Comparison of ENCODE assay signal across 17 cellular contexts in the genomic region with DNA sequence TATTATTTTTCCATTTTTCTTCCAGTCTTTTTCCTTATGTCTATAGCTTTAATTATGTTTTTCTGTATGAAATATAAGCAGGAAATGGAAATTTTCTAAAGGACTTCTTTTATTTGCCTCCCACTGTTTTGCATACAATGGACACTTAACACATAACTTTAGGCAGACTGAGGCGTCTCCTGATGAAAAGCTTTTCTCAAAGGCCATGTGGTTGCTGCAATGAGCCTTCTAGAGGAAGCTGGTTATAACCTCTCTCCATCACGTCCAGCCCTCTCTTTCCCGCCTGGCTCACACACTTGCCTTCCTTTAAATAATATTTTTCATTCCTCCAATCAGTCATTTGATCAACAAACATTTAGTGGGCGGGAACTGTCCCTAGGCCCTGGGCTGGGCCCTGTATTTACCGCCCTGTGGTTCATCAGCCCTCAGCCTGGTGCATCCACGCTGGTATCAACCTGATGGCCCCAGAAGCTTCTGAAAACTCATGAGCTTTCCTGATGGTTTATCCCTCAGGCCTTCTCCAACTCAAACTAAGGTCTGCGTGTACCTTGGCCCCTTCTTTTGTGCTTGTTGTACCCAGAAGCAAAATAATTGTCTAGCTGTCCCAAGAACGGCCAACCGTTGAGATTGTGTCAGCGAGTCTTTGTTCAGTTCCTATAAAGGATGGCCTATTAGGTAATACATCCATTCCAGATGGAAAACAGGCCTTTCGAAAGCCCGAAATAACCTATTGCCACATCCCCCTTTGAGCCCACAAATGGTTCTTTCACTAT.
DNase-seq lines count a peak whose midpoint lies in the region; ATAC-seq and TF ChIP-seq lines count a peak whose summit lies in the region.
"Had no signal": no experiment of that assay in that cellular context is flagged by ENCODE, and none has a peak within 500 bp of the region (broad histone marks: within the 10 kb centered on the region; RNA-seq: fewer than 3 reads in every experiment).

No MANE protein-coding gene starts in this region.

- H3K4me3 ChIP-seq in right lobe of liver (no peak overlapping the region), tibial nerve (no peak overlapping the region)
- H3K4me3 ChIP-seq: cardiac muscle cell had no signal

- CTCF ChIA-PET in WTC11 (lab: Charles Lee), result no interaction called here

- intact Hi-C loops in right lobe of liver (cut with DNase I), result no loop called here

- no peak for TF ChIP-seq CTCF in right lobe of liver (IDR thresholded peaks at IDR 0.05)
- TF ChIP-seq CTCF in tibial nerve (IDR thresholded peaks at IDR 0.05), result no peak
- no peak for TF ChIP-seq CTCF in WTC11 (IDR thresholded peaks at IDR 0.05)

- no peaks in the 10 kb centered on the region for H3K27me3 Mint-ChIP-seq in T-helper 1 cell treated with Interleukin-12 subunit alpha and Interleukin-12 subunit beta and Interleukin-4 antibody, amounts not matched to agents 30 μg/mL and 1 μg/mL, for 36 hours (ENCODE audit: low read depth)
- H3K27me3 Mint-ChIP-seq in T-helper 17 cell (peaks cover 25% of the 10 kb centered on the region), WTC11 (ENCODE audit: low read depth) (peaks cover 3% of the 10 kb centered on the region; the same call in 1 of the 2 replicates)

- POLR2A ChIA-PET in WTC11 (lab: Charles Lee), result no interaction called here

- peaks cover 0 to 56% (median 11%) of the 10 kb centered on the region in 4 donors for H3K4me1 ChIP-seq in right lobe of liver
- H3K4me1 ChIP-seq in tibial nerve, result peaks cover 0 to 14% (median 0%) of the 10 kb centered on the region in 4 donors

- H3K27me3 ChIP-seq in right lobe of liver, result no peaks in the 10 kb centered on the region
- no peaks in the 10 kb centered on the region for H3K27me3 ChIP-seq in tibial nerve
- H3K27me3 ChIP-seq: cardiac muscle cell had no signal

- peaks cover 38% of the 10 kb centered on the region for H3K4me1 Mint-ChIP-seq in T-helper 1 cell treated with Interleukin-12 subunit alpha and Interleukin-12 subunit beta and Interleukin-4 antibody, amounts not matched to agents 30 μg/mL and 1 μg/mL, for 36 hours (ENCODE audit: low read depth)
- H3K4me1 Mint-ChIP-seq in T-helper 17 cell, result peaks cover 22% of the 10 kb centered on the region
- H3K4me1 Mint-ChIP-seq in WTC11, result no peaks in the 10 kb centered on the region

- H3K4me3 Mint-ChIP-seq in T-helper 1 cell treated with Interleukin-12 subunit alpha and Interleukin-12 subunit beta and Interleukin-4 antibody, amounts not matched to agents 30 μg/mL and 1 μg/mL, for 36 hours, result no peak overlapping the region
- no peak overlapping the region for H3K4me3 Mint-ChIP-seq in T-helper 17 cell
- H3K4me3 Mint-ChIP-seq in WTC11, result no peak overlapping the region
- H3K4me3 Mint-ChIP-seq: activated CD8-positive, alpha-beta T cell treated with anti-CD3 and anti-CD28 coated beads, Interleukin-2, amount 10 ng/mL, durations not matched to agents 7 days and 5 days; neural crest cell had no signal

- H3K36me3 ChIP-seq in right lobe of liver, result no peaks in the 10 kb centered on the region
- no peaks in the 10 kb centered on the region for H3K36me3 ChIP-seq in tibial nerve
- H3K36me3 ChIP-seq: cardiac muscle cell had no signal

- peak in 1 of 2 donors; percentile 81 for TF ChIP-seq EP300 in tibial nerve (IDR thresholded peaks at IDR 0.05)

- ATAC-seq in T-helper 17 cell, result no peak
- ATAC-seq in right lobe of liver, result peak; percentile 15 to 56 (median 24)
- ATAC-seq in HG02678 (IDR thresholded peaks at IDR 0.05; ENCODE audit: unreplicated experiment), result no peak
- no peak for ATAC-seq in WTC11
- ATAC-seq: activated CD8-positive, alpha-beta T cell treated with anti-CD3 and anti-CD28 coated beads, Interleukin-2, amount 10 ng/mL, durations not matched to agents 7 days and 5 days; activated naive CD4-positive, alpha-beta T cell treated with anti-CD3 and anti-CD28 coated beads, Interleukin-2, amount 50 U/mL, for 72 hours; left colon had no signal

- DNase-seq in T-helper 1 cell (no peak), T-helper 17 cell (no peak), right lobe of liver (peak in 1 of 3 donors; percentile 63), tibial nerve (ENCODE audit: low spot score in 2 of 2) (no peak), NCI-H2227 (lab: John Stamatoyannopoulos, UW; ENCODE audit: unreplicated experiment) (no peak), WTC11 (ENCODE audit: low spot score) (no peak)
- DNase-seq: activated CD8-positive, alpha-beta T cell treated with anti-CD3 and anti-CD28 coated beads, Interleukin-2, amount 10 ng/mL, durations not matched to agents 7 days and 5 days; H7; NCI-H345; T1000 had no signal

- WGBS in right lobe of liver (ENCODE audit: insufficient coverage, low coverage, low lambda C conversion rate, missing lambda C conversion rate), result 42% methylated on average over 12 of the region's 12 CpGs
- WGBS in tibial nerve, 2 donors, result 61 to 71% methylated on average over 12 of the region's 12 CpGs

- no peaks in the 10 kb centered on the region for H3K9me3 Mint-ChIP-seq in T-helper 1 cell treated with Interleukin-12 subunit alpha and Interleukin-12 subunit beta and Interleukin-4 antibody, amounts not matched to agents 30 μg/mL and 1 μg/mL, for 36 hours
- H3K9me3 Mint-ChIP-seq in WTC11, result no peaks in the 10 kb centered on the region
- H3K9me3 Mint-ChIP-seq: neural crest cell had no signal

- H3K9me3 ChIP-seq in T-helper 17 cell (ENCODE audit: control insufficient read depth, low read length, poor library complexity, severe bottlenecking) (no peaks in the 10 kb centered on the region), right lobe of liver (no peaks in the 10 kb centered on the region), tibial nerve (no peaks in the 10 kb centered on the region)

- no peak for TF ChIP-seq POLR2A in right lobe of liver (IDR thresholded peaks at IDR 0.05)
- TF ChIP-seq POLR2A in tibial nerve (IDR thresholded peaks at IDR 0.05), result no peak

- peak overlapping the region; percentile 2 for H3K27ac Mint-ChIP-seq in T-helper 1 cell treated with Interleukin-12 subunit alpha and Interleukin-12 subunit beta and Interleukin-4 antibody, amounts not matched to agents 30 μg/mL and 1 μg/mL, for 36 hours
- H3K27ac Mint-ChIP-seq in T-helper 17 cell (peak overlapping the region; percentile 27), WTC11 (no peak overlapping the region)
- H3K27ac Mint-ChIP-seq: activated CD8-positive, alpha-beta T cell treated with anti-CD3 and anti-CD28 coated beads, Interleukin-2, amount 10 ng/mL, durations not matched to agents 7 days and 5 days; activated naive CD4-positive, alpha-beta T cell treated with anti-CD3 and anti-CD28 coated beads, Interleukin-2, amount 50 U/mL, for 72 hours had no signal

- peaks cover 5% of the 10 kb centered on the region for H3K36me3 Mint-ChIP-seq in T-helper 1 cell treated with Interleukin-12 subunit alpha and Interleukin-12 subunit beta and Interleukin-4 antibody, amounts not matched to agents 30 μg/mL and 1 μg/mL, for 36 hours (ENCODE audit: low read depth)
- H3K36me3 Mint-ChIP-seq in T-helper 17 cell (ENCODE audit: low read depth) (no peaks in the 10 kb centered on the region), WTC11 (no peaks in the 10 kb centered on the region)

- H3K27ac ChIP-seq in right lobe of liver (peak overlapping the region in 2 of 3 donors; percentile 28 to 71), tibial nerve (peak overlapping the region in 3 of 4 donors; percentile 60 to 86 (median 61))
- H3K27ac ChIP-seq: 22Rv1, cardiac muscle cell had no signal

TF ChIP-seq in WTC11, 78 proteins besides CTCF, POLR2A, EP300 and RAD21 (continues in another document):
- TF ChIP-seq MXD4 (CRISPR knock-in tag; IDR thresholded peaks at IDR 0.05; ENCODE audit: borderline replicate concordance) (no peak), MLX (CRISPR knock-in tag; IDR thresholded peaks at IDR 0.05) (no peak), GABPB1 (CRISPR knock-in tag; IDR thresholded peaks at IDR 0.05) (no peak)
- TF ChIP-seq, protein P1, sequence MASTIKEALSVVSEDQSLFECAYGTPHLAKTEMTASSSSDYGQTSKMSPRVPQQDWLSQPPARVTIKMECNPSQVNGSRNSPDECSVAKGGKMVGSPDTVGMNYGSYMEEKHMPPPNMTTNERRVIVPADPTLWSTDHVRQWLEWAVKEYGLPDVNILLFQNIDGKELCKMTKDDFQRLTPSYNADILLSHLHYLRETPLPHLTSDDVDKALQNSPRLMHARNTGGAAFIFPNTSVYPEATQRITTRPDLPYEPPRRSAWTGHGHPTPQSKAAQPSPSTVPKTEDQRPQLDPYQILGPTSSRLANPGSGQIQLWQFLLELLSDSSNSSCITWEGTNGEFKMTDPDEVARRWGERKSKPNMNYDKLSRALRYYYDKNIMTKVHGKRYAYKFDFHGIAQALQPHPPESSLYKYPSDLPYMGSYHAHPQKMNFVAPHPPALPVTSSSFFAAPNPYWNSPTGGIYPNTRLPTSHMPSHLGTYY (CRISPR knock-in tag; IDR thresholded peaks at IDR 0.05), result no peak
- TF ChIP-seq, protein P2, sequence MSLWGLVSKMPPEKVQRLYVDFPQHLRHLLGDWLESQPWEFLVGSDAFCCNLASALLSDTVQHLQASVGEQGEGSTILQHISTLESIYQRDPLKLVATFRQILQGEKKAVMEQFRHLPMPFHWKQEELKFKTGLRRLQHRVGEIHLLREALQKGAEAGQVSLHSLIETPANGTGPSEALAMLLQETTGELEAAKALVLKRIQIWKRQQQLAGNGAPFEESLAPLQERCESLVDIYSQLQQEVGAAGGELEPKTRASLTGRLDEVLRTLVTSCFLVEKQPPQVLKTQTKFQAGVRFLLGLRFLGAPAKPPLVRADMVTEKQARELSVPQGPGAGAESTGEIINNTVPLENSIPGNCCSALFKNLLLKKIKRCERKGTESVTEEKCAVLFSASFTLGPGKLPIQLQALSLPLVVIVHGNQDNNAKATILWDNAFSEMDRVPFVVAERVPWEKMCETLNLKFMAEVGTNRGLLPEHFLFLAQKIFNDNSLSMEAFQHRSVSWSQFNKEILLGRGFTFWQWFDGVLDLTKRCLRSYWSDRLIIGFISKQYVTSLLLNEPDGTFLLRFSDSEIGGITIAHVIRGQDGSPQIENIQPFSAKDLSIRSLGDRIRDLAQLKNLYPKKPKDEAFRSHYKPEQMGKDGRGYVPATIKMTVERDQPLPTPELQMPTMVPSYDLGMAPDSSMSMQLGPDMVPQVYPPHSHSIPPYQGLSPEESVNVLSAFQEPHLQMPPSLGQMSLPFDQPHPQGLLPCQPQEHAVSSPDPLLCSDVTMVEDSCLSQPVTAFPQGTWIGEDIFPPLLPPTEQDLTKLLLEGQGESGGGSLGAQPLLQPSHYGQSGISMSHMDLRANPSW (CRISPR knock-in tag; conservative IDR thresholded peaks at IDR 0.05; ENCODE audit: low read depth), result no peak

Comparison
In these comparisons a context has a peak if more than half of its experiments do, and no peak if none do; other contexts are left out.
1. ATAC-seq: peak in right lobe of liver (4 of 4); none in T-helper 17 cell (single experiment), HG02678 (single experiment) and WTC11 (single experiment).